18 cellular contexts compared by ENCODE assay signal in genomic region chr17:76307966-76308338, GRCh38.
"Had no signal": no experiment of that assay in that cellular context is flagged by ENCODE, and none has a peak within 500 bp of the region (broad histone marks: within the 10 kb centered on the region; RNA-seq: fewer than 3 reads in every experiment).

QRICH2 (minus strand) TSS chr17:76308276; CDS start chr17:76307998, 278 bp downstream.

- H3K9ac ChIP-seq: neural progenitor cell had no signal

- H3K4me2 ChIP-seq: neural progenitor cell, smooth muscle cell had no signal

- H3K27ac Mint-ChIP-seq: activated naive CD4-positive, alpha-beta T cell treated with anti-CD3 and anti-CD28 coated beads, Interleukin-2, amount 50 U/mL, for 24 hours; endodermal cell had no signal

- H3K27me3 Mint-ChIP-seq: activated naive CD4-positive, alpha-beta T cell treated with anti-CD3 and anti-CD28 coated beads, Interleukin-2, amount 50 U/mL, for 24 hours had no signal

- H3K27ac ChIP-seq: foreskin keratinocyte, left lung, neural progenitor cell, ovary, right lobe of liver, tibial nerve, WERI-Rb-1 had no signal

- H3K27me3 ChIP-seq: foreskin keratinocyte, left lung, neural progenitor cell, ovary, right lobe of liver, tibial nerve had no signal

- H2AFZ ChIP-seq: neural progenitor cell had no signal

- H3K36me3 ChIP-seq: neural progenitor cell, ovary had no signal

- H3K9me3 Mint-ChIP-seq: activated naive CD4-positive, alpha-beta T cell treated with anti-CD3 and anti-CD28 coated beads, Interleukin-2, amount 50 U/mL, for 24 hours; endodermal cell; neural progenitor cell had no signal

- H3K9me3 ChIP-seq: left lung, ovary, right lobe of liver, tibial nerve had no signal

- H3K4me3 ChIP-seq: left lung, neural progenitor cell, ovary, right lobe of liver, smooth muscle cell, tibial nerve had no signal

- H3K4me3 Mint-ChIP-seq: activated naive CD4-positive, alpha-beta T cell treated with anti-CD3 and anti-CD28 coated beads, Interleukin-2, amount 50 U/mL, for 24 hours; endodermal cell; neural progenitor cell had no signal

- H3K4me1 ChIP-seq: foreskin keratinocyte, left lung, neural progenitor cell, right lobe of liver, tibial nerve had no signal

- H3K4me1 Mint-ChIP-seq: activated naive CD4-positive, alpha-beta T cell treated with anti-CD3 and anti-CD28 coated beads, Interleukin-2, amount 50 U/mL, for 24 hours; endodermal cell had no signal

- DNase-seq: activated CD4-positive, alpha-beta T cell treated with anti-CD3 and anti-CD28 coated beads for 1 hour; activated CD4-positive, alpha-beta T cell treated with anti-CD3 and anti-CD28 coated beads, Interleukin-2, amount 50 U/mL, for 4 hours; activated gamma-delta T cell; foreskin keratinocyte; mammary epithelial cell; right lobe of liver; stimulated activated CD4-positive, alpha-beta T cell treated with anti-CD3 and anti-CD28 coated beads, Interleukin-4, amount 100 ng/mL, for 24 hours; stimulated activated naive CD4-positive, alpha-beta T cell; substantia nigra; SW 1271; WERI-Rb-1 had no signal

- ATAC-seq: foreskin keratinocyte, left lung had no signal
